14 cellular contexts compared by ENCODE assay signal in genomic region chr12:3214508-3215365, GRCh38.
DNase-seq lines count a peak whose midpoint lies in the region; ATAC-seq, FAIRE-seq and TF ChIP-seq lines count a peak whose summit lies in the region.
"Had no signal": no experiment of that assay in that cellular context is flagged by ENCODE, and none has a peak within 500 bp of the region (broad histone marks: within the 10 kb centered on the region; RNA-seq: fewer than 3 reads in every experiment).

No MANE protein-coding gene starts in this region.

- ATAC-seq in stimulated activated memory B cell treated with anti-CD40 and anti-IgM and Interleukin-4, amounts not matched to agents 10 μg/mL and 1 μg/mL and 100 μg/mL, for 72 hours, result peak; percentile 54
- ATAC-seq in GM21717 (IDR thresholded peaks at IDR 0.05; ENCODE audit: unreplicated experiment), result no peak

- no peak overlapping the region; a peak in 2 of 7 replicates for H3K9ac ChIP-seq in H1 (replicated peaks in 1 of 4; ENCODE audit: extremely low read depth in 1 of 4, low read depth in 3 of 4, low read length in 3 of 4)

- peak in 2 of 3 experiments; percentile 9 to 17; a peak in 2 of 4 replicates for TF ChIP-seq CTCF in H1 (IDR thresholded peaks at IDR 0.05; ENCODE audit: control extremely low read depth in 1 of 3, insufficient read depth in 1 of 3, low read depth in 1 of 3, low read length in 3 of 3)
- TF ChIP-seq CTCF in chondrocyte (IDR thresholded peaks at IDR 0.05), result no peak

- POLR2A ChIA-PET in H1 (lab: Charles Lee; ENCODE audit: partially characterized antibody), result interaction anchor here (0.9 kb wide), 1 partner anchor 10 kb away, joined by 3 read pairs; no protein-coding TSS in a partner anchor

- no peak overlapping the region for H3K4ac ChIP-seq in H1 (replicated peaks; ENCODE audit: insufficient read length, low read depth, low read length)

- CTCF ChIA-PET in H1 (lab: Charles Lee; ENCODE audit: partially characterized antibody), result interaction anchor here (0.6 to 24.7 kb wide), 24 partner anchors 8 to 1031 kb away, joined by 3 to 448 read pairs (median 4); no protein-coding TSS in a partner anchor

- H2BK5ac ChIP-seq in H1 (ENCODE audit: low read depth, low read length), result peak overlapping the region; percentile 56; the same call in 1 of the 2 replicates

- no peaks in the 10 kb centered on the region for H3K36me3 ChIP-seq in H1 (ENCODE audit: control insufficient read depth in 2 of 4, insufficient read depth in 4 of 4, low read length in 3 of 4)
- H3K36me3 ChIP-seq: MG63 had no signal

- no peaks in the 10 kb centered on the region for H3K9me3 ChIP-seq in H1 (ENCODE audit: insufficient read depth in 2 of 2, low read depth in 1 of 2, low read length in 1 of 2)
- H3K9me3 ChIP-seq: MG63, tibial nerve had no signal

- peak overlapping the region; percentile 36; the same call in 1 of the 2 replicates for H3K18ac ChIP-seq in H1 (ENCODE audit: extremely low read depth, low read length)

- H2AK5ac ChIP-seq in H1 (ENCODE audit: low read depth, low read length), result peak overlapping the region; percentile 77; the same call in 1 of the 2 replicates

- H3K27me3 Mint-ChIP-seq in stimulated activated memory B cell treated with anti-CD40 and anti-IgM and Interleukin-4, amounts not matched to agents 10 μg/mL and 1 μg/mL and 100 μg/mL, for 72 hours, result peaks cover 17% of the 10 kb centered on the region
- no peaks in the 10 kb centered on the region for H3K27me3 Mint-ChIP-seq in activated T-helper 2 cell treated with anti-CD3 and anti-CD28 coated beads, Interferon-gamma antibody, Interleukin-2, Interleukin-4, amounts not matched to agents 10 μg/mL and 5 μg/mL and 100 μg/mL, durations not matched to agents 14 hours and 24 hours and 36 hours (ENCODE audit: low read depth)
- no peaks in the 10 kb centered on the region for H3K27me3 Mint-ChIP-seq in chondrocyte (ENCODE audit: low read depth)

- H3K9me3 Mint-ChIP-seq in stimulated activated memory B cell treated with anti-CD40 and anti-IgM and Interleukin-4, amounts not matched to agents 10 μg/mL and 1 μg/mL and 100 μg/mL, for 72 hours, result no peaks in the 10 kb centered on the region
- H3K9me3 Mint-ChIP-seq in activated T-helper 2 cell treated with anti-CD3 and anti-CD28 coated beads, Interferon-gamma antibody, Interleukin-2, Interleukin-4, amounts not matched to agents 10 μg/mL and 5 μg/mL and 100 μg/mL, durations not matched to agents 14 hours and 24 hours and 36 hours, result no peaks in the 10 kb centered on the region
- H3K9me3 Mint-ChIP-seq in chondrocyte (ENCODE audit: low read depth), result no peaks in the 10 kb centered on the region

- peak overlapping the region in 2 of 4 experiments; percentile 2 to 5; a peak in 3 of 8 replicates for H3K4me3 ChIP-seq in H1 (ENCODE audit: extremely low read depth in 1 of 4, insufficient read depth in 2 of 4, low read depth in 3 of 4, low read length in 4 of 4)
- H3K4me3 ChIP-seq: MG63, tibial nerve had no signal

- no peak overlapping the region for H3K27ac ChIP-seq in H1 (ENCODE audit: low read depth, low read length)
- H3K27ac ChIP-seq: tibial nerve had no signal

- no peak overlapping the region for H2BK20ac ChIP-seq in H1 (ENCODE audit: low read length)

- no peak overlapping the region for H4K91ac ChIP-seq in H1 (replicated peaks; ENCODE audit: insufficient read length, low read length)

- peak; percentile 76 for FAIRE-seq in H1 (lab: Jason Lieb, UNC)
- FAIRE-seq: TTC549 had no signal

- peaks cover 38% of the 10 kb centered on the region for H3K4me1 Mint-ChIP-seq in stimulated activated memory B cell treated with anti-CD40 and anti-IgM and Interleukin-4, amounts not matched to agents 10 μg/mL and 1 μg/mL and 100 μg/mL, for 72 hours
- no peaks in the 10 kb centered on the region for H3K4me1 Mint-ChIP-seq in activated T-helper 2 cell treated with anti-CD3 and anti-CD28 coated beads, Interferon-gamma antibody, Interleukin-2, Interleukin-4, amounts not matched to agents 10 μg/mL and 5 μg/mL and 100 μg/mL, durations not matched to agents 14 hours and 24 hours and 36 hours (ENCODE audit: low read depth)
- H3K4me1 Mint-ChIP-seq in chondrocyte (ENCODE audit: low read depth), result peaks cover 30% of the 10 kb centered on the region

- TF ChIP-seq EP300 in H1 (IDR thresholded peaks at IDR 0.05; ENCODE audit: borderline replicate concordance in 1 of 2, low read depth in 2 of 2, low read length in 2 of 2), result no peak

- H3K4me2 ChIP-seq in H1 (ENCODE audit: insufficient read depth in 1 of 2, low read depth in 2 of 2, low read length in 2 of 2), result peak overlapping the region; percentile 31 to 46

- intact Hi-C loops in activated T-helper 2 cell treated with anti-CD3 and anti-CD28 coated beads, Interferon-gamma antibody, Interleukin-2, Interleukin-4, amounts not matched to agents 10 μg/mL and 5 μg/mL and 100 μg/mL, durations not matched to agents 14 hours and 24 hours and 36 hours (cut with micrococcal nuclease), result no loop called here

- H3K27me3 ChIP-seq in H1 (replicated peaks in 1 of 4; ENCODE audit: control insufficient read depth in 3 of 4, extremely low read depth in 1 of 4, insufficient read depth in 3 of 4, low read length in 3 of 4), result no peaks in the 10 kb centered on the region
- H3K27me3 ChIP-seq: MG63, tibial nerve had no signal

- no peaks in the 10 kb centered on the region for H4K20me1 ChIP-seq in H1 (replicated peaks in 1 of 2; ENCODE audit: control insufficient read depth in 1 of 2, insufficient read depth in 2 of 2, low read length in 2 of 2)

- TF ChIP-seq RAD21 in H1 (IDR thresholded peaks at IDR 0.05 in 1 of 2, conservative IDR thresholded peaks at IDR 0.05 in 1 of 2; ENCODE audit: low read depth in 2 of 2, low read length in 2 of 2), result peak; percentile 53 to 57

- H3K4me3 Mint-ChIP-seq in stimulated activated memory B cell treated with anti-CD40 and anti-IgM and Interleukin-4, amounts not matched to agents 10 μg/mL and 1 μg/mL and 100 μg/mL, for 72 hours, result no peak overlapping the region
- H3K4me3 Mint-ChIP-seq in activated T-helper 2 cell treated with anti-CD3 and anti-CD28 coated beads, Interferon-gamma antibody, Interleukin-2, Interleukin-4, amounts not matched to agents 10 μg/mL and 5 μg/mL and 100 μg/mL, durations not matched to agents 14 hours and 24 hours and 36 hours (ENCODE audit: low read depth), result no peak overlapping the region
- no peak overlapping the region for H3K4me3 Mint-ChIP-seq in chondrocyte (ENCODE audit: unreplicated experiment)

- DNase-seq in SIG-M5 treated with dmso at 0.1 percent for 504 hours (lab: John Stamatoyannopoulos, UW; ENCODE audit: unreplicated experiment) (peak; percentile 22), SIG-M5 (lab: John Stamatoyannopoulos, UW) (no peak), NCI-H2107 (lab: John Stamatoyannopoulos, UW) (peak; percentile 48), H1 (ENCODE audit: low read depth in 1 of 2, low spot score in 2 of 2) (no peak), chondrocyte (ENCODE audit: low spot score) (no peak)
- DNase-seq in activated T-helper 2 cell treated with anti-CD3 and anti-CD28 coated beads, Interferon-gamma antibody, Interleukin-2, Interleukin-4, amounts not matched to agents 10 μg/mL and 5 μg/mL and 100 μg/mL, durations not matched to agents 14 hours and 24 hours and 36 hours (ENCODE audit: low spot score), result no peak
- DNase-seq: amniotic stem cell; effector memory CD4-positive, alpha-beta T cell; MG63; RPMI8226 had no signal

- H4K5ac ChIP-seq in H1 (ENCODE audit: insufficient read length, low read depth, low read length), result no peak overlapping the region

- H2BK12ac ChIP-seq in H1 (ENCODE audit: low read depth, low read length), result no peak overlapping the region

- no peak overlapping the region for H3K14ac ChIP-seq in H1 (ENCODE audit: insufficient read length)

- H3K27ac Mint-ChIP-seq in stimulated activated memory B cell treated with anti-CD40 and anti-IgM and Interleukin-4, amounts not matched to agents 10 μg/mL and 1 μg/mL and 100 μg/mL, for 72 hours, result no peak overlapping the region
- no peak overlapping the region for H3K27ac Mint-ChIP-seq in activated T-helper 2 cell treated with anti-CD3 and anti-CD28 coated beads, Interferon-gamma antibody, Interleukin-2, Interleukin-4, amounts not matched to agents 10 μg/mL and 5 μg/mL and 100 μg/mL, durations not matched to agents 14 hours and 24 hours and 36 hours
- H3K27ac Mint-ChIP-seq in chondrocyte (ENCODE audit: unreplicated experiment), result no peak overlapping the region

- H3K4me1 ChIP-seq in H1 (replicated peaks in 1 of 4; ENCODE audit: control insufficient read depth in 3 of 4, insufficient read depth in 4 of 4, low read length in 3 of 4), result peaks cover 3 to 22% (median 12%) of the 10 kb centered on the region in 4 experiments

- H4K8ac ChIP-seq in H1 (ENCODE audit: extremely low read depth, insufficient read depth, low read length), result no peak overlapping the region

- no peak overlapping the region for H3K23ac ChIP-seq in H1 (ENCODE audit: insufficient read length)

- no peak for TF ChIP-seq POLR2A in H1 (IDR thresholded peaks at IDR 0.05; ENCODE audit: control extremely low read depth in 1 of 2, low read depth in 2 of 2, low read length in 2 of 2)

- H2BK15ac ChIP-seq in H1 (ENCODE audit: low read length), result peak overlapping the region; percentile 81

- WGBS in H1 (ENCODE audit: extremely low coverage in 1 of 2, insufficient coverage in 1 of 2, insufficient read length in 1 of 2, insufficient replicate concordance in 2 of 2, low coverage in 1 of 2, low lambda C conversion rate in 2 of 2, missing lambda C conversion rate in 1 of 2), 2 experiments, result 49% methylated on average over 20 of the region's 21 CpGs; no CpG with 5 or more reads in 1 of the 2 experiments

- H3K56ac ChIP-seq in H1 (replicated peaks; ENCODE audit: insufficient read length, low read depth, low read length), result no peak overlapping the region

- H3K36me3 Mint-ChIP-seq in stimulated activated memory B cell treated with anti-CD40 and anti-IgM and Interleukin-4, amounts not matched to agents 10 μg/mL and 1 μg/mL and 100 μg/mL, for 72 hours, result no peaks in the 10 kb centered on the region
- no peaks in the 10 kb centered on the region for H3K36me3 Mint-ChIP-seq in activated T-helper 2 cell treated with anti-CD3 and anti-CD28 coated beads, Interferon-gamma antibody, Interleukin-2, Interleukin-4, amounts not matched to agents 10 μg/mL and 5 μg/mL and 100 μg/mL, durations not matched to agents 14 hours and 24 hours and 36 hours (ENCODE audit: low read depth)
- peaks cover 10% of the 10 kb centered on the region for H3K36me3 Mint-ChIP-seq in chondrocyte (ENCODE audit: low read depth)

- H3K23me2 ChIP-seq in H1 (ENCODE audit: low read depth, low read length), result no peaks in the 10 kb centered on the region

- no peak overlapping the region for H2BK120ac ChIP-seq in H1 (replicated peaks; ENCODE audit: low read depth, low read length)

- no peaks in the 10 kb centered on the region for H3K79me2 ChIP-seq in H1 (ENCODE audit: control insufficient read depth in 1 of 2, insufficient read depth in 2 of 2, low read length in 2 of 2)

- no peaks in the 10 kb centered on the region for H3K79me1 ChIP-seq in H1 (ENCODE audit: low read depth, low read length)

- no peak overlapping the region for H2AFZ ChIP-seq in H1 (ENCODE audit: low read length)

Comparison
In these comparisons a context has a peak if more than half of its experiments do, and no peak if none do; other contexts are left out.
1. DNase-seq: peak in SIG-M5 treated with dmso at 0.1 percent for 504 hours (single experiment) and NCI-H2107 (single experiment); none in SIG-M5 (single experiment), H1 (0 of 2), activated T-helper 2 cell treated with anti-CD3 and anti-CD28 coated beads, Interferon-gamma antibody, Interleukin-2, Interleukin-4, amounts not matched to agents 10 μg/mL and 5 μg/mL and 100 μg/mL, durations not matched to agents 14 hours and 24 hours and 36 hours (single experiment) and chondrocyte (single experiment).